In the genomic region with DNA sequence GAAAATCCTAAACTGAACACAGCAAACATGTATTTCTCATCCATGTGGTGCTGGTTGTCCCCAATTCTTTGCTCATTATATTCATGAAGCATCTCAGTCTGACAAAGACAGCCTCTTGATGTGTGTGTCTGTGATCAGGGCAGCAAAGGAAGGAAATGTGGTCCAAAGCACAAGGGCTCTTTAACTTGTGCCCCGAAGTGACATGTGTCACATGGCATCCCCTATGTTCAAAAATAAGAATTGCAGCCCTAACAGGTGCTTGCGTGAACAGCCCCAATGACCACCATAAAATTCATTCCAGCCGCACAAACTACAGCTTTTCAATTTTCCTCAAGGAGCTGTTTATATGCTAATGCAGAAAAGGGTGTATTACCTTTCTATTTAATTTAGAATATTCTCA, we compare ENCODE assay signal across 21 cellular contexts.
DNase-seq lines count a peak whose midpoint lies in the region; ATAC-seq, FAIRE-seq and TF ChIP-seq lines count a peak whose summit lies in the region.
"Had no signal": no experiment of that assay in that cellular context is flagged by ENCODE, and none has a peak within 500 bp of the region (broad histone marks: within the 10 kb centered on the region; RNA-seq: fewer than 3 reads in every experiment).

No MANE protein-coding gene starts in this region.

- no peak overlapping the region for H3K4ac ChIP-seq in IMR-90 (ENCODE audit: low read depth, low read length)

- no peak overlapping the region for H2BK20ac ChIP-seq in IMR-90 (ENCODE audit: low read depth, low read length)

- TF ChIP-seq RAD21 in IMR-90 (IDR thresholded peaks at IDR 0.05; ENCODE audit: low read length) (no peak), GM12878 (IDR thresholded peaks at IDR 0.05; ENCODE audit: insufficient read depth, low read depth, low read length) (no peak)

- RAD21 ChIA-PET in GM12878 (lab: Charles Lee; ENCODE audit: unreplicated experiment): no interaction called here

- no peak overlapping the region for H4K8ac ChIP-seq in IMR-90 (ENCODE audit: low read depth in 2 of 2, low read length in 2 of 2)

- H3K27ac ChIP-seq in GM23338 (ENCODE audit: low read depth) (no peak overlapping the region), IMR-90 (ENCODE audit: insufficient read depth, low read length) (no peak overlapping the region), GM12878 (ENCODE audit: control insufficient read depth, insufficient read depth) (no peak overlapping the region)
- H3K27ac ChIP-seq: BLaER1 treated with 17β-estradiol and CSF1 and Interleukin-3, amounts not matched to agents 10 nM and 100 nM had no signal

- intact Hi-C loops in IMR-90 (cut with micrococcal nuclease) (no loop called here), GM12878 (cut with micrococcal nuclease; ENCODE audit: unreplicated experiment) (no loop called here), left colon (cut with DNase I, micrococcal nuclease) (no loop called here)
- intact Hi-C loops in activated CD4-positive, alpha-beta memory T cell treated with anti-CD3 and anti-CD28 coated beads for 36 hours (cut with micrococcal nuclease): no loop called here

- TF ChIP-seq EP300 in GM12878 (IDR thresholded peaks at IDR 0.05; ENCODE audit: borderline replicate concordance in 1 of 2, control insufficient read depth in 1 of 2, low read depth in 2 of 2, low read length in 2 of 2): no peak

- H2BK120ac ChIP-seq in IMR-90 (ENCODE audit: low read depth, low read length): no peak overlapping the region

- H3K9me1 ChIP-seq in IMR-90 (ENCODE audit: insufficient read depth, low read length): no peaks in the 10 kb centered on the region

- TF ChIP-seq CTCF in GM23338 (conservative IDR thresholded peaks at IDR 0.05; ENCODE audit: low read depth in 2 of 2) (0 out of 4 replicates have a peak, but pooled peaks of 1 of the 2 experiments have one; percentile 9), IMR-90 (conservative IDR thresholded peaks at IDR 0.05; ENCODE audit: low read depth, low read length) (no peak), GM12878 (IDR thresholded peaks at IDR 0.05 in 2 of 3, conservative IDR thresholded peaks at IDR 0.05 in 1 of 3; ENCODE audit: control insufficient read depth in 2 of 3, extremely low read depth in 1 of 3, insufficient read depth in 1 of 3, low read depth in 3 of 3, low read length in 3 of 3) (0 out of 6 replicates have a peak, but pooled peaks of 1 of the 3 experiments have one; percentile 5), mesothelial cell of epicardium (IDR thresholded peaks at IDR 0.05; ENCODE audit: unreplicated experiment) (peak; percentile 22)

- peak overlapping the region; percentile 42 for H2AK9ac ChIP-seq in IMR-90 (replicated peaks; ENCODE audit: low read depth, low read length, poor library complexity)

- no peaks in the 10 kb centered on the region for H3K36me3 Mint-ChIP-seq in GM23338 (ENCODE audit: low read depth)
- H3K36me3 Mint-ChIP-seq in mesothelial cell of epicardium: no peaks in the 10 kb centered on the region
- no peaks in the 10 kb centered on the region for H3K36me3 Mint-ChIP-seq in activated CD4-positive, alpha-beta memory T cell treated with anti-CD3 and anti-CD28 coated beads for 36 hours
- H3K36me3 Mint-ChIP-seq: CD14-positive monocyte; CD8-positive, alpha-beta memory T cell had no signal

- H3K4me3 Mint-ChIP-seq in GM23338 (no peak overlapping the region), mesothelial cell of epicardium (no peak overlapping the region)
- H3K4me3 Mint-ChIP-seq in activated CD4-positive, alpha-beta memory T cell treated with anti-CD3 and anti-CD28 coated beads for 36 hours: no peak overlapping the region
- H3K4me3 Mint-ChIP-seq: B cell; CD14-positive monocyte; CD4-positive, alpha-beta T cell; CD8-positive, alpha-beta memory T cell; HFFc6 had no signal

- dilution Hi-C loops in IMR-90 (cut with HindIII; ENCODE audit: low sequenced_read_pairs, unreplicated experiment): no loop called here

- DNase-seq in GM23338 (ENCODE audit: low spot score) (peak; percentile 2), IMR-90 (no peak), GM12878 (ENCODE audit: low read depth, low spot score) (no peak), mesothelial cell of epicardium (ENCODE audit: low spot score in 2 of 2, unreplicated experiment in 2 of 2) (no peak), AG08395 (ENCODE audit: low spot score) (no peak), left colon (no peak)
- DNase-seq in activated CD4-positive, alpha-beta memory T cell treated with anti-CD3 and anti-CD28 coated beads for 36 hours: no peak
- no peak for DNase-seq in activated CD8-positive, alpha-beta memory T cell treated with anti-CD3 and anti-CD28 coated beads, Interleukin-2, amount 50 U/mL, for 4 hours
- DNase-seq: CD4-positive, alpha-beta T cell; CD8-positive, alpha-beta memory T cell; DMS 273 treated with DMSO at 0.1 percent for 48 hours; GF-D8; H7; HFFc6 had no signal

- SMC1A ChIA-PET in GM12878 (lab: Charles Lee; ENCODE audit: uncharacterized antibody, unreplicated experiment): interaction anchor here (1.5 to 2.7 kb wide), 2 partner anchors 10 to 17 kb away, joined by 4 to 9 read pairs; no protein-coding TSS in a partner anchor

- POLR2A ChIA-PET in IMR-90 (lab: Charles Lee; ENCODE audit: unreplicated experiment): no interaction called here
- POLR2A ChIA-PET in GM12878 (lab: Charles Lee): no interaction called here
- POLR2A ChIA-PET in activated CD4-positive, alpha-beta memory T cell treated with anti-CD3 and anti-CD28 coated beads for 36 hours (lab: Charles Lee): no interaction called here

- WGBS in IMR-90 (ENCODE audit: extremely low coverage in 2 of 2, insufficient read length in 1 of 2), 2 experiments: no CpG with 5 or more reads among the region's 3 CpGs
- 54% methylated on average over 3 of the region's 3 CpGs for WGBS in GM12878 (ENCODE audit: insufficient coverage, insufficient replicate concordance, low lambda C conversion rate, missing lambda C conversion rate)

- no peaks in the 10 kb centered on the region for H3K9me2 ChIP-seq in GM23338 (ENCODE audit: insufficient read depth)

- BruUV-seq in IMR-90 (replicated peaks; lab: Mats Ljungman, UMichigan) (no TSS peak), GM12878 (replicated peaks; lab: Mats Ljungman, UMichigan) (no TSS peak)

- H3K4me1 Mint-ChIP-seq in GM23338: no peaks in the 10 kb centered on the region
- peaks cover 17% of the 10 kb centered on the region for H3K4me1 Mint-ChIP-seq in mesothelial cell of epicardium
- H3K4me1 Mint-ChIP-seq in activated CD4-positive, alpha-beta memory T cell treated with anti-CD3 and anti-CD28 coated beads for 36 hours (ENCODE audit: low read depth): no peaks in the 10 kb centered on the region
- H3K4me1 Mint-ChIP-seq: B cell; CD14-positive monocyte; CD8-positive, alpha-beta memory T cell had no signal

- H3K27me3 ChIP-seq in GM23338 (ENCODE audit: insufficient read depth) (no peaks in the 10 kb centered on the region), IMR-90 (ENCODE audit: control insufficient read depth, insufficient read depth, low read length) (no peaks in the 10 kb centered on the region), GM12878 (replicated peaks in 1 of 2; ENCODE audit: control insufficient read depth in 2 of 2, insufficient read depth in 2 of 2, low read length in 1 of 2) (no peaks in the 10 kb centered on the region)
- H3K27me3 ChIP-seq: BLaER1 treated with 17β-estradiol and CSF1 and Interleukin-3, amounts not matched to agents 10 nM and 100 nM had no signal

- no peak for FAIRE-seq in GM12878 (lab: Jason Lieb, UNC)
- FAIRE-seq: D721Med, GM19239, H1 had no signal

- H3K79me1 ChIP-seq in IMR-90 (ENCODE audit: low read depth in 1 of 2, low read length in 2 of 2): no peaks in the 10 kb centered on the region

- no peak overlapping the region for H3K56ac ChIP-seq in IMR-90 (ENCODE audit: extremely low read depth, insufficient read depth, low read length)

- no peak overlapping the region for H4K5ac ChIP-seq in IMR-90 (ENCODE audit: low read depth, low read length)

- no peaks in the 10 kb centered on the region for H3K9me3 Mint-ChIP-seq in GM23338
- H3K9me3 Mint-ChIP-seq in mesothelial cell of epicardium: no peaks in the 10 kb centered on the region
- H3K9me3 Mint-ChIP-seq in activated CD4-positive, alpha-beta memory T cell treated with anti-CD3 and anti-CD28 coated beads for 36 hours: no peaks in the 10 kb centered on the region
- H3K9me3 Mint-ChIP-seq: CD4-positive, alpha-beta T cell; HFFc6 had no signal

- H3K9me3 ChIP-seq in IMR-90 (ENCODE audit: control insufficient read depth, insufficient read depth, low read length) (no peaks in the 10 kb centered on the region), GM12878 (replicated peaks; ENCODE audit: control insufficient read depth, insufficient read depth, low read length) (no peaks in the 10 kb centered on the region)
- H3K9me3 ChIP-seq: BLaER1 treated with 17β-estradiol and CSF1 and Interleukin-3, amounts not matched to agents 10 nM and 100 nM had no signal

- no peaks in the 10 kb centered on the region for H3K4me1 ChIP-seq in GM23338 (ENCODE audit: insufficient read depth)
- no peaks in the 10 kb centered on the region for H3K4me1 ChIP-seq in IMR-90 (ENCODE audit: control insufficient read depth, insufficient read depth, low read length)
- H3K4me1 ChIP-seq in GM12878 (ENCODE audit: control insufficient read depth, insufficient read depth, low read length): no peaks in the 10 kb centered on the region

- no peaks in the 10 kb centered on the region for H3F3A ChIP-seq in GM23338 (replicated peaks; ENCODE audit: low read depth)

- no peaks in the 10 kb centered on the region for H3K79me2 ChIP-seq in GM23338 (replicated peaks; ENCODE audit: insufficient read depth)
- no peaks in the 10 kb centered on the region for H3K79me2 ChIP-seq in GM12878 (ENCODE audit: control insufficient read depth, insufficient read depth, low read length)

- H3K27me3 Mint-ChIP-seq in GM23338 (ENCODE audit: insufficient read depth, low read depth, poor library complexity): peaks cover 1% of the 10 kb centered on the region
- H3K27me3 Mint-ChIP-seq in mesothelial cell of epicardium (ENCODE audit: low read depth): no peaks in the 10 kb centered on the region
- H3K27me3 Mint-ChIP-seq in activated CD4-positive, alpha-beta memory T cell treated with anti-CD3 and anti-CD28 coated beads for 36 hours: no peaks in the 10 kb centered on the region
- H3K27me3 Mint-ChIP-seq: B cell; CD4-positive, alpha-beta T cell; CD8-positive, alpha-beta memory T cell had no signal

- H4K20me1 ChIP-seq in GM23338 (replicated peaks; ENCODE audit: insufficient read depth) (no peaks in the 10 kb centered on the region), IMR-90 (ENCODE audit: insufficient read depth, low read length) (no peaks in the 10 kb centered on the region), GM12878 (ENCODE audit: control insufficient read depth, insufficient read depth) (no peaks in the 10 kb centered on the region)
- H4K20me1 ChIP-seq: BLaER1 treated with 17β-estradiol and CSF1 and Interleukin-3, amounts not matched to agents 10 nM and 100 nM had no signal

- no peak overlapping the region for H2BK15ac ChIP-seq in IMR-90 (ENCODE audit: low read depth, low read length)

- no peak for TF ChIP-seq POLR2A in IMR-90 (IDR thresholded peaks at IDR 0.05; ENCODE audit: low read depth, low read length)
- TF ChIP-seq POLR2A in GM12878 (IDR thresholded peaks at IDR 0.05; ENCODE audit: low read depth, low read length): no peak

- H4K91ac ChIP-seq in IMR-90 (ENCODE audit: insufficient read depth, low read depth, low read length): no peak overlapping the region

- CTCF ChIA-PET in IMR-90 (lab: Yijun Ruan, JAX): interaction anchor here (0.7 to 1.1 kb wide), 2 partner anchors 11 to 15 kb away, joined by 3 read pairs; no protein-coding TSS in a partner anchor
- CTCF ChIA-PET in GM12878 (lab: Yijun Ruan, JAX): interaction anchor here (1.0 to 1.2 kb wide), 2 partner anchors 9 to 18 kb away, joined by 3 read pairs; no protein-coding TSS in a partner anchor
- CTCF ChIA-PET in activated CD4-positive, alpha-beta memory T cell treated with anti-CD3 and anti-CD28 coated beads for 36 hours (lab: Charles Lee): no interaction called here

- H3K4me2 ChIP-seq in GM23338: no peak overlapping the region
- H3K4me2 ChIP-seq in IMR-90 (ENCODE audit: low read depth, low read length): no peak overlapping the region
- no peak overlapping the region for H3K4me2 ChIP-seq in GM12878 (ENCODE audit: control insufficient read depth, insufficient read depth)

- H2AFZ ChIP-seq in GM23338 (no peak overlapping the region), IMR-90 (replicated peaks; ENCODE audit: low read length, poor library complexity) (no peak overlapping the region), GM12878 (ENCODE audit: control insufficient read depth, low read depth, low read length) (no peak overlapping the region)

- H3K27ac Mint-ChIP-seq in GM23338 (no peak overlapping the region), mesothelial cell of epicardium (no peak overlapping the region)
- H3K27ac Mint-ChIP-seq in activated CD4-positive, alpha-beta memory T cell treated with anti-CD3 and anti-CD28 coated beads for 36 hours: no peak overlapping the region
- H3K27ac Mint-ChIP-seq: B cell; CD14-positive monocyte; CD4-positive, alpha-beta T cell; CD8-positive, alpha-beta memory T cell; HFFc6 had no signal

- no peak overlapping the region for H3K9ac ChIP-seq in IMR-90 (ENCODE audit: low read depth, low read length)
- H3K9ac ChIP-seq in GM12878 (ENCODE audit: control insufficient read depth, insufficient read depth, low read length): no peak overlapping the region
- H3K9ac ChIP-seq: BLaER1 treated with 17β-estradiol and CSF1 and Interleukin-3, amounts not matched to agents 10 nM and 100 nM had no signal

- H2BK5ac ChIP-seq in IMR-90 (ENCODE audit: low read depth, low read length, poor library complexity, severe bottlenecking): no peak overlapping the region

- no peaks in the 10 kb centered on the region for H3K36me3 ChIP-seq in GM23338 (ENCODE audit: insufficient read depth)
- no peaks in the 10 kb centered on the region for H3K36me3 ChIP-seq in IMR-90 (ENCODE audit: control insufficient read depth, insufficient read depth, low read length)
- no peaks in the 10 kb centered on the region for H3K36me3 ChIP-seq in GM12878 (ENCODE audit: control insufficient read depth in 2 of 2, insufficient read depth in 2 of 2, low read length in 1 of 2)
- H3K36me3 ChIP-seq: BLaER1 treated with 17β-estradiol and CSF1 and Interleukin-3, amounts not matched to agents 10 nM and 100 nM had no signal

- in situ Hi-C loops in IMR-90 (cut with MboI; ENCODE audit: low sequenced_read_pairs): no loop called here
- in situ Hi-C loops in GM12878 (cut with MboI): no loop called here

- H3K23ac ChIP-seq in IMR-90 (ENCODE audit: low read depth, low read length): no peak overlapping the region

- H3K4me3 ChIP-seq in GM23338 (no peak overlapping the region), IMR-90 (ENCODE audit: insufficient read depth, low read depth, low read length) (no peak overlapping the region), GM12878 (no peak overlapping the region)
- H3K4me3 ChIP-seq: BLaER1 treated with 17β-estradiol and CSF1 and Interleukin-3, amounts not matched to agents 10 nM and 100 nM had no signal

- H3K14ac ChIP-seq in IMR-90 (replicated peaks; ENCODE audit: low read depth, low read length): no peak overlapping the region

- ATAC-seq in GM23338 (no peak), IMR-90 (ENCODE audit: low read depth) (no peak), GM12878 (peak; percentile 52), left colon (no peak)
- ATAC-seq: HCT116 had no signal

- no peak overlapping the region for H3K18ac ChIP-seq in IMR-90 (ENCODE audit: low read depth, low read length)

- no peak overlapping the region for H2AK5ac ChIP-seq in IMR-90 (ENCODE audit: low read depth, low read length)
